In genomic region chr16:10647721-10648296, GRCh38 we compare ENCODE assay signal across 24 cellular contexts. TPM values are rescaled to one million over a fixed set of nuclear protein-coding genes. Genes with fewer than 3 reads are reported as not detected.
DNase-seq lines count a peak whose midpoint lies in the region; ATAC-seq, FAIRE-seq and TF ChIP-seq lines count a peak whose summit lies in the region.
"Had no signal": no experiment of that assay in that cellular context is flagged by ENCODE, and none has a peak within 500 bp of the region (broad histone marks: within the 10 kb centered on the region; RNA-seq: fewer than 3 reads in every experiment).

No MANE protein-coding gene starts in this region.

- H3K79me1 ChIP-seq in H1 (ENCODE audit: low read depth, low read length) = no peaks in the 10 kb centered on the region

- H3K4ac ChIP-seq in H1 (replicated peaks; ENCODE audit: insufficient read length, low read depth, low read length) = no peak overlapping the region

- H3K4me3 Mint-ChIP-seq in osteocyte (ENCODE audit: unreplicated experiment) = no peak overlapping the region
- no peak overlapping the region for H3K4me3 Mint-ChIP-seq in activated CD4-positive, alpha-beta memory T cell treated with anti-CD3 and anti-CD28 coated beads for 36 hours
- H3K4me3 Mint-ChIP-seq: CD4-positive, CD25-positive, alpha-beta regulatory T cell had no signal

- H2BK20ac ChIP-seq in H1 (ENCODE audit: low read length) = 0 out of 2 replicates have a peak overlapping the region, but pooled peaks have one; percentile 57

- POLR2A ChIA-PET in H1 (lab: Charles Lee; ENCODE audit: partially characterized antibody) = no interaction called here
- POLR2A ChIA-PET in activated CD4-positive, alpha-beta memory T cell treated with anti-CD3 and anti-CD28 coated beads for 36 hours (lab: Charles Lee) = no interaction called here

- no peak overlapping the region for H4K91ac ChIP-seq in H1 (replicated peaks; ENCODE audit: insufficient read length, low read length)

- WGBS in H1 (ENCODE audit: extremely low coverage in 1 of 2, insufficient coverage in 1 of 2, insufficient read length in 1 of 2, insufficient replicate concordance in 2 of 2, low coverage in 1 of 2, low lambda C conversion rate in 2 of 2, missing lambda C conversion rate in 1 of 2), 2 experiments = 83% methylated on average over 4 of the region's 4 CpGs; no CpG with 5 or more reads in 1 of the 2 experiments
- WGBS in right lobe of liver (ENCODE audit: insufficient coverage, low coverage, low lambda C conversion rate, missing lambda C conversion rate) = 38% methylated on average over 4 of the region's 4 CpGs
- WGBS in gastroesophageal sphincter (ENCODE audit: low coverage in 1 of 2), 2 donors = 79 to 80% methylated on average over 4 of the region's 4 CpGs

- no peak overlapping the region for H4K5ac ChIP-seq in H1 (ENCODE audit: insufficient read length, low read depth, low read length)

- no peak for TF ChIP-seq EP300 in H1 (IDR thresholded peaks at IDR 0.05; ENCODE audit: borderline replicate concordance in 1 of 2, low read depth in 2 of 2, low read length in 2 of 2)
- no peak for TF ChIP-seq EP300 in gastroesophageal sphincter (IDR thresholded peaks at IDR 0.05)

- H3K36me3 Mint-ChIP-seq in osteocyte (ENCODE audit: unreplicated experiment) = no peaks in the 10 kb centered on the region
- no peaks in the 10 kb centered on the region for H3K36me3 Mint-ChIP-seq in activated CD4-positive, alpha-beta memory T cell treated with anti-CD3 and anti-CD28 coated beads for 36 hours
- H3K36me3 Mint-ChIP-seq: CD4-positive, CD25-positive, alpha-beta regulatory T cell had no signal

- no peaks in the 10 kb centered on the region for H3K27me3 Mint-ChIP-seq in osteocyte (ENCODE audit: unreplicated experiment)
- no peaks in the 10 kb centered on the region for H3K27me3 Mint-ChIP-seq in activated CD4-positive, alpha-beta memory T cell treated with anti-CD3 and anti-CD28 coated beads for 36 hours
- H3K27me3 Mint-ChIP-seq: CD4-positive, CD25-positive, alpha-beta regulatory T cell had no signal

- H3K56ac ChIP-seq in H1 (replicated peaks; ENCODE audit: insufficient read length, low read depth, low read length) = no peak overlapping the region

- no peak overlapping the region for H3K27ac Mint-ChIP-seq in osteocyte (ENCODE audit: unreplicated experiment)
- no peak overlapping the region for H3K27ac Mint-ChIP-seq in activated CD4-positive, alpha-beta memory T cell treated with anti-CD3 and anti-CD28 coated beads for 36 hours
- H3K27ac Mint-ChIP-seq: CD4-positive, CD25-positive, alpha-beta regulatory T cell had no signal

- ATAC-seq in right lobe of liver (peak; percentile 76 to 86 (median 82)), gastroesophageal sphincter (no peak)

- H3K4me1 ChIP-seq in H1 (replicated peaks in 1 of 4; ENCODE audit: control insufficient read depth in 3 of 4, insufficient read depth in 4 of 4, low read length in 3 of 4) (peaks cover 0 to 7% (median 2%) of the 10 kb centered on the region in 4 experiments; a peak in 5 of 7 replicates), right lobe of liver (peaks cover 0 to 37% (median 15%) of the 10 kb centered on the region in 4 donors), gastroesophageal sphincter (no peaks in the 10 kb centered on the region)

- no peak overlapping the region; the same call in 1 of the 2 replicates for H2BK15ac ChIP-seq in H1 (ENCODE audit: low read length)

- CTCF ChIA-PET in H1 (lab: Charles Lee; ENCODE audit: partially characterized antibody) = interaction anchor here (0.6 to 1.3 kb wide), 6 partner anchors 19 to 184 kb away, joined by 3 to 7 read pairs (median 4); no protein-coding TSS in a partner anchor
- CTCF ChIA-PET in activated CD4-positive, alpha-beta memory T cell treated with anti-CD3 and anti-CD28 coated beads for 36 hours (lab: Charles Lee) = interaction anchor here (1.0 kb wide), 1 partner anchor 133 kb away, joined by 3 read pairs; no protein-coding TSS in a partner anchor

- H3K9me3 ChIP-seq in H1 (ENCODE audit: insufficient read depth in 2 of 2, low read depth in 1 of 2, low read length in 1 of 2) = no peaks in the 10 kb centered on the region
- H3K9me3 ChIP-seq in right lobe of liver = no peaks in the 10 kb centered on the region
- no peaks in the 10 kb centered on the region for H3K9me3 ChIP-seq in gastroesophageal sphincter
- H3K9me3 ChIP-seq: BLaER1, SK-N-SH had no signal

- no peak overlapping the region; the same call in 1 of the 2 replicates for H3K18ac ChIP-seq in H1 (ENCODE audit: extremely low read depth, low read length)

- H3K23me2 ChIP-seq in H1 (ENCODE audit: low read depth, low read length) = peaks cover 5% of the 10 kb centered on the region; the same call in 1 of the 2 replicates

- H3K4me3 ChIP-seq in H1 (ENCODE audit: extremely low read depth in 1 of 4, insufficient read depth in 2 of 4, low read depth in 3 of 4, low read length in 4 of 4) = no peak overlapping the region
- H3K4me3 ChIP-seq in right lobe of liver = no peak overlapping the region
- H3K4me3 ChIP-seq in gastroesophageal sphincter = no peak overlapping the region
- H3K4me3 ChIP-seq: BLaER1 had no signal

- no peak overlapping the region for H3K23ac ChIP-seq in H1 (ENCODE audit: insufficient read length)

- no peak overlapping the region for H2AFZ ChIP-seq in H1 (ENCODE audit: low read length)

- H2BK5ac ChIP-seq in H1 (ENCODE audit: low read depth, low read length) = no peak overlapping the region

- H3K4me2 ChIP-seq in H1 (ENCODE audit: insufficient read depth in 1 of 2, low read depth in 2 of 2, low read length in 2 of 2) = no peak overlapping the region
- H3K4me2 ChIP-seq: BLaER1, SK-N-SH had no signal

- intact Hi-C loops in right lobe of liver (cut with DNase I) = no loop called here
- intact Hi-C loops in activated CD4-positive, alpha-beta memory T cell treated with anti-CD3 and anti-CD28 coated beads for 36 hours (cut with micrococcal nuclease) = no loop called here

- H3K4me1 Mint-ChIP-seq in osteocyte (ENCODE audit: unreplicated experiment) = no peaks in the 10 kb centered on the region
- no peaks in the 10 kb centered on the region for H3K4me1 Mint-ChIP-seq in activated CD4-positive, alpha-beta memory T cell treated with anti-CD3 and anti-CD28 coated beads for 36 hours (ENCODE audit: low read depth)
- H3K4me1 Mint-ChIP-seq: CD4-positive, CD25-positive, alpha-beta regulatory T cell had no signal

- no peak for TF ChIP-seq POLR2A in H1 (IDR thresholded peaks at IDR 0.05; ENCODE audit: control extremely low read depth in 1 of 2, low read depth in 2 of 2, low read length in 2 of 2)
- no peak for TF ChIP-seq POLR2A in right lobe of liver (IDR thresholded peaks at IDR 0.05)
- TF ChIP-seq POLR2A in gastroesophageal sphincter (IDR thresholded peaks at IDR 0.05) = no peak

- DNase-seq in SW480 (ENCODE audit: low spot score) (peak; percentile 42), H1 (ENCODE audit: low read depth in 1 of 2, low spot score in 2 of 2) (no peak), right lobe of liver (peak in 1 of 3 donors; percentile 65), renal cortical epithelial cell (ENCODE audit: low read depth) (peak; percentile 41), osteocyte (ENCODE audit: extremely low spot score, unreplicated experiment) (no peak)
- no peak for DNase-seq in activated CD4-positive, alpha-beta memory T cell treated with anti-CD3 and anti-CD28 coated beads for 36 hours
- DNase-seq in stimulated activated CD4-positive, alpha-beta T cell treated with anti-CD3 and anti-CD28 coated beads, Interleukin-1b, Interleukin-23, amount 100 ng/mL, for 48 hours = no peak
- DNase-seq: CD4-positive, CD25-positive, alpha-beta regulatory T cell; GOT3; HCEC 1CT; Karpas-422; NCI-H1092 treated with DMSO at 0.1 percent for 48 hours; NCI-H1436 treated with DMSO at 0.1 percent for 48 hours; NCI-H1930; NCI-H2107; NCI-H524 treated with DMSO at 0.1 percent for 48 hours; NCI-H774; SK-N-SH had no signal

- H2AK5ac ChIP-seq in H1 (ENCODE audit: low read depth, low read length) = no peak overlapping the region

- no peaks in the 10 kb centered on the region for H3K79me2 ChIP-seq in H1 (ENCODE audit: control insufficient read depth in 1 of 2, insufficient read depth in 2 of 2, low read length in 2 of 2)

- H3K14ac ChIP-seq in H1 (ENCODE audit: insufficient read length) = no peak overlapping the region

- 0 out of 2 replicates have a peak overlapping the region, but pooled peaks have one; percentile 40 for H2BK12ac ChIP-seq in H1 (ENCODE audit: low read depth, low read length)

- H3K27ac ChIP-seq in H1 (ENCODE audit: low read depth, low read length) (no peak overlapping the region), right lobe of liver (peak overlapping the region; percentile 38 to 87 (median 81)), gastroesophageal sphincter (no peak overlapping the region)
- H3K27ac ChIP-seq: BLaER1, HL-60 had no signal

- H2BK120ac ChIP-seq in H1 (replicated peaks; ENCODE audit: low read depth, low read length) = no peak overlapping the region

- no peak overlapping the region for H4K8ac ChIP-seq in H1 (ENCODE audit: extremely low read depth, insufficient read depth, low read length)

- H3K36me3 ChIP-seq in H1 (ENCODE audit: control insufficient read depth in 2 of 4, insufficient read depth in 4 of 4, low read length in 3 of 4) (no peaks in the 10 kb centered on the region), right lobe of liver (no peaks in the 10 kb centered on the region), gastroesophageal sphincter (no peaks in the 10 kb centered on the region)
- H3K36me3 ChIP-seq: BLaER1 had no signal

- no peaks in the 10 kb centered on the region for H4K20me1 ChIP-seq in H1 (replicated peaks in 1 of 2; ENCODE audit: control insufficient read depth in 1 of 2, insufficient read depth in 2 of 2, low read length in 2 of 2)
- H4K20me1 ChIP-seq: BLaER1 had no signal

- H3K9ac ChIP-seq in H1 (replicated peaks in 1 of 4; ENCODE audit: extremely low read depth in 1 of 4, low read depth in 3 of 4, low read length in 3 of 4) = no peak overlapping the region
- H3K9ac ChIP-seq: BLaER1, SK-N-SH had no signal

- TF ChIP-seq CTCF in H1 (IDR thresholded peaks at IDR 0.05; ENCODE audit: control extremely low read depth in 1 of 3, insufficient read depth in 1 of 3, low read depth in 1 of 3, low read length in 3 of 3) (no peak), right lobe of liver (IDR thresholded peaks at IDR 0.05) (no peak), osteocyte (IDR thresholded peaks at IDR 0.05) (no peak), gastroesophageal sphincter (IDR thresholded peaks at IDR 0.05) (no peak)

- H3K27me3 ChIP-seq in H1 (replicated peaks in 1 of 4; ENCODE audit: control insufficient read depth in 3 of 4, extremely low read depth in 1 of 4, insufficient read depth in 3 of 4, low read length in 3 of 4) (no peaks in the 10 kb centered on the region), right lobe of liver (no peaks in the 10 kb centered on the region), gastroesophageal sphincter (no peaks in the 10 kb centered on the region)
- H3K27me3 ChIP-seq: BLaER1 had no signal

- no peak for FAIRE-seq in H1 (lab: Jason Lieb, UNC)
- FAIRE-seq: A204.1, G401.6, RCC 7860 had no signal

- no peak for TF ChIP-seq RAD21 in H1 (IDR thresholded peaks at IDR 0.05 in 1 of 2, conservative IDR thresholded peaks at IDR 0.05 in 1 of 2; ENCODE audit: low read depth in 2 of 2, low read length in 2 of 2)

- no peaks in the 10 kb centered on the region for H3K9me3 Mint-ChIP-seq in osteocyte (ENCODE audit: unreplicated experiment)
- H3K9me3 Mint-ChIP-seq in activated CD4-positive, alpha-beta memory T cell treated with anti-CD3 and anti-CD28 coated beads for 36 hours = no peaks in the 10 kb centered on the region
- H3K9me3 Mint-ChIP-seq: CD4-positive, CD25-positive, alpha-beta regulatory T cell had no signal

RNA-seq across cellular contexts. Expression of gene TEKT5, which starts 46.9 kb away (rescaled TPM):
- total RNA-seq in H1 (2021; fragmentation: NEBNext Ultra II Directional; extraction: Animal tissue kit (Norgen Biotek cat#: 25700)) = not detected in 2 replicates
- polyA plus RNA-seq in H1 (2011; rRNA removed) = 0.24 and 0.95 TPM in 2 replicates
- polyA plus RNA-seq in H1 (2011; cell fraction: cytosol; rRNA removed) = 0.26 TPM
- 0.68 TPM for polyA plus RNA-seq in H1 (2011; cell fraction: nucleus; rRNA removed)
- polyA plus RNA-seq in H1 (2012, experiment 1 of 2) = 0.36 to 1.3 TPM (median 0.60 TPM) in 4 replicates
- not detected for polyA plus RNA-seq in H1 (2012, experiment 2 of 2)
- polyA plus RNA-seq in H1 (2013, experiment 1 of 2) = 0.20 TPM
- 0.09 TPM for polyA plus RNA-seq in H1 (2013, experiment 2 of 2)
- 0.22 and 0.54 TPM in 2 replicates for polyA minus RNA-seq in H1 (2011; rRNA and poly(A)+ RNA removed)
- polyA minus RNA-seq in H1 (2011; cell fraction: cytosol; rRNA and poly(A)+ RNA removed) = not detected
- polyA minus RNA-seq in H1 (2011; cell fraction: nucleus; rRNA and poly(A)+ RNA removed) = 1.2 TPM
- 1 to 10 TPM in 1 of 6 experiments, under 1 TPM in 3, not detected in 2; 0.20 to 1.3 (median 0.69) TPM for total RNA-seq in right lobe of liver
- total RNA-seq in renal cortical epithelial cell = 0.25 TPM in 1 of 2 replicates, not detected in the other
- 0.50 TPM in 1 of 2 replicates, not detected in the other for total RNA-seq in osteocyte
- total RNA-seq in gastroesophageal sphincter = under 1 TPM in 1 of 4 donors, not detected in 3; 0.19 TPM
- total RNA-seq in activated CD4-positive, alpha-beta memory T cell treated with anti-CD3 and anti-CD28 coated beads for 36 hours = under 1 TPM in 1 of 2 experiments, not detected in 1; 0.15 TPM
- total RNA-seq: CD4-positive, CD25-positive, alpha-beta regulatory T cell had no signal
- polyA plus RNA-seq: SK-N-SH had no signal

Comparison
In these comparisons a context has a peak if more than half of its experiments do, and no peak if none do; other contexts are left out.
1. DNase-seq: peak in SW480 (single experiment) and renal cortical epithelial cell (single experiment); none in H1 (0 of 2), osteocyte (single experiment), activated CD4-positive, alpha-beta memory T cell treated with anti-CD3 and anti-CD28 coated beads for 36 hours (single experiment) and stimulated activated CD4-positive, alpha-beta T cell treated with anti-CD3 and anti-CD28 coated beads, Interleukin-1b, Interleukin-23, amount 100 ng/mL, for 48 hours (single experiment).
2. H3K27ac ChIP-seq: peak in right lobe of liver (3 of 3); none in H1 (single experiment) and gastroesophageal sphincter (0 of 4).